In genomic region chr5:170164087-170164486, GRCh38 we compare ENCODE assay signal across 33 cellular contexts. TPM values are rescaled to one million over a fixed set of nuclear protein-coding genes. Genes with fewer than 3 reads are reported as not detected.
"Had no signal": no experiment of that assay in that cellular context is flagged by ENCODE, and none has a peak within 500 bp of the region (broad histone marks: within the 10 kb centered on the region; RNA-seq: fewer than 3 reads in every experiment).

No MANE protein-coding gene starts in this region.

- ATAC-seq: natural killer cell; psoas muscle; right cardiac atrium; sciatic nerve; stimulated activated memory B cell treated with anti-CD40 and anti-IgM and Interleukin-4, amounts not matched to agents 10 μg/mL and 1 μg/mL and 100 μg/mL, for 72 hours; stimulated activated naive CD8-positive, alpha-beta T cell treated with anti-CD3 and anti-CD28 coated beads, Interleukin-15, amount 100 ng/mL, for 72 hours; stimulated activated naive CD8-positive, alpha-beta T cell treated with anti-CD3 and anti-CD28 coated beads, Interleukin-15, Interleukin-2, amounts not matched to agents 100 U/mL and 50 U/mL, for 24 hours; upper lobe of right lung had no signal

- H3K27ac ChIP-seq: neural progenitor cell, ovary, parathyroid adenoma, psoas muscle, skin epidermis, spleen, suprapubic skin, testis, tibial artery, transverse colon, upper lobe of right lung, uterus had no signal

- H3K36me3 ChIP-seq: neural progenitor cell, ovary, spleen, suprapubic skin, tibial artery, transverse colon, upper lobe of right lung, uterus had no signal

- H3K27me3 ChIP-seq: neural progenitor cell, ovary, suprapubic skin, testis, tibial artery, transverse colon, upper lobe of right lung, uterus had no signal

- DNase-seq: natural killer cell; occipital lobe; ovary; posterior cingulate gyrus; psoas muscle; right cardiac atrium; spleen; stimulated activated CD4-positive, alpha-beta T cell treated with anti-CD3 and anti-CD28 coated beads, Interleukin-12 subunit alpha, Interleukin-12 subunit beta, amount 100 ng/mL, for 4 hours; stimulated activated CD4-positive, alpha-beta T cell treated with anti-CD3 and anti-CD28 coated beads, Interleukin-1b, Interleukin-23, amount 100 ng/mL, for 48 hours; stimulated activated CD4-positive, alpha-beta T cell treated with anti-CD3 and anti-CD28 coated beads, Interleukin-4, amount 100 ng/mL, for 1 hour; stimulated activated CD4-positive, alpha-beta T cell treated with anti-CD3 and anti-CD28 coated beads, Interleukin-4, amount 100 ng/mL, for 4 hours; stimulated activated CD8-positive, alpha-beta memory T cell treated with anti-CD3 and anti-CD28 coated beads, Interleukin-4, amount 100 ng/mL, for 48 hours; stimulated activated naive CD4-positive, alpha-beta T cell; stimulated activated naive CD8-positive, alpha-beta T cell treated with anti-CD3 and anti-CD28 coated beads, Interleukin-15, amount 100 ng/mL, for 72 hours; stimulated activated naive CD8-positive, alpha-beta T cell treated with anti-CD3 and anti-CD28 coated beads, Interleukin-15, Interleukin-2, amounts not matched to agents 100 U/mL and 50 U/mL, for 24 hours; substantia nigra; testis; tibial artery; transverse colon; upper lobe of right lung; uterus had no signal

- H3K4me3 ChIP-seq: neural progenitor cell, ovary, psoas muscle, skin epidermis, smooth muscle cell, spleen, suprapubic skin, testis, tibial artery, transverse colon, upper lobe of right lung, uterus had no signal

- H3K9ac ChIP-seq: neural progenitor cell, parathyroid adenoma had no signal

- H3K9me3 ChIP-seq: ovary, psoas muscle, spleen, suprapubic skin, testis, tibial artery, transverse colon, upper lobe of right lung, uterus had no signal

- H2AFZ ChIP-seq: neural progenitor cell, parathyroid adenoma had no signal

- H3K79me2 ChIP-seq: parathyroid adenoma had no signal

- H3K4me1 ChIP-seq: parathyroid adenoma, psoas muscle, suprapubic skin, testis, tibial artery, transverse colon, upper lobe of right lung, uterus had no signal

- H3K4me2 ChIP-seq: neural progenitor cell, smooth muscle cell had no signal

RNA-seq across cellular contexts. Expression of gene FOXI1, which starts 58.4 kb away (rescaled TPM):
- total RNA-seq: occipital lobe, osteoblast, ovary, progenitor cell of endocrine pancreas, psoas muscle, renal cortical epithelial cell, right cardiac atrium, sciatic nerve, smooth muscle cell, spleen, transverse colon, upper lobe of right lung, urinary bladder, uterus had no signal
- polyA plus RNA-seq: neural cell, ovary, psoas muscle, right cardiac atrium, smooth muscle cell, spleen, urinary bladder had no signal
